1 cellular context compared by ENCODE assay signal in genomic region chr2:88250402-88250801, GRCh38.
TF ChIP-seq lines count a peak whose summit lies in the region.

No MANE protein-coding gene starts in this region.

TF ChIP-seq in K562, 482 proteins besides CTCF, POLR2A, EP300 and RAD21 (continued from another document and continues in another):
- TF ChIP-seq, protein P1, sequence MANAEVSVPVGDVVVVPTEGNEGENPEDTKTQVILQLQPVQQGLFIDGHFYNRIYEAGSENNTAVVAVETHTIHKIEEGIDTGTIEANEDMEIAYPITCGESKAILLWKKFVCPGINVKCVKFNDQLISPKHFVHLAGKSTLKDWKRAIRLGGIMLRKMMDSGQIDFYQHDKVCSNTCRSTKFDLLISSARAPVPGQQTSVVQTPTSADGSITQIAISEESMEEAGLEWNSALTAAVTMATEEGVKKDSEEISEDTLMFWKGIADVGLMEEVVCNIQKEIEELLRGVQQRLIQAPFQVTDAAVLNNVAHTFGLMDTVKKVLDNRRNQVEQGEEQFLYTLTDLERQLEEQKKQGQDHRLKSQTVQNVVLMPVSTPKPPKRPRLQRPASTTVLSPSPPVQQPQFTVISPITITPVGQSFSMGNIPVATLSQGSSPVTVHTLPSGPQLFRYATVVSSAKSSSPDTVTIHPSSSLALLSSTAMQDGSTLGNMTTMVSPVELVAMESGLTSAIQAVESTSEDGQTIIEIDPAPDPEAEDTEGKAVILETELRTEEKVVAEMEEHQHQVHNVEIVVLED (CRISPR knock-in tag; IDR thresholded peaks at IDR 0.05): no peak
- TF ChIP-seq CSDE1 (IDR thresholded peaks at IDR 0.05) (no peak), ZNF79 (CRISPR knock-in tag; IDR thresholded peaks at IDR 0.05; ENCODE audit: low read depth) (no peak), SRSF9 (IDR thresholded peaks at IDR 0.05; ENCODE audit: borderline replicate concordance, low read depth, low read length) (no peak), BRCA1 (IDR thresholded peaks at IDR 0.05) (no peak), BRCA1 (CRISPR knock-in tag; IDR thresholded peaks at IDR 0.05) (no peak), EP400 (IDR thresholded peaks at IDR 0.05) (peak; percentile 28), ZNF668 (CRISPR knock-in tag; IDR thresholded peaks at IDR 0.05) (no peak), MAFF (IDR thresholded peaks at IDR 0.05; ENCODE audit: low read length) (0 out of 2 replicates have a peak, but pooled peaks have one; percentile 9), GATAD2B (IDR thresholded peaks at IDR 0.05; ENCODE audit: borderline replicate concordance) (peak; percentile 61; the same call in 1 of the 2 replicates), RNF2 (IDR thresholded peaks at IDR 0.05) (peak; percentile 48; the same call in 1 of the 2 replicates), STAT5B (CRISPR knock-in tag; IDR thresholded peaks at IDR 0.05) (no peak), ZKSCAN8 (CRISPR knock-in tag; IDR thresholded peaks at IDR 0.05) (peak; percentile 81; the same call in 1 of the 2 replicates), SMC3 (conservative IDR thresholded peaks at IDR 0.05; ENCODE audit: insufficient read depth, low read depth, low read length) (no peak), MYC (IDR thresholded peaks at IDR 0.05; ENCODE audit: low read depth, low read length) (peak; percentile 54; the same call in 1 of the 2 replicates), MYC (CRISPR knock-in tag; IDR thresholded peaks at IDR 0.05; ENCODE audit: borderline replicate concordance, low read depth) (no peak), HLTF (IDR thresholded peaks at IDR 0.05) (no peak), NR1H2 (CRISPR knock-in tag; IDR thresholded peaks at IDR 0.05) (no peak), KDM2B (CRISPR knock-in tag; IDR thresholded peaks at IDR 0.05) (no peak), PRPF4 (IDR thresholded peaks at IDR 0.05; ENCODE audit: insufficient read depth, low read depth, low read length, poor library complexity, severe bottlenecking) (no peak), HINFP (tag; conservative IDR thresholded peaks at IDR 0.05; ENCODE audit: low read depth) (no peak), PKNOX1 (IDR thresholded peaks at IDR 0.05) (peak; percentile 98), SIN3A (IDR thresholded peaks at IDR 0.05; ENCODE audit: borderline replicate concordance in 2 of 2, control insufficient read depth in 1 of 2, low read depth in 2 of 2, low read length in 2 of 2) (no peak), ZZZ3 (IDR thresholded peaks at IDR 0.05) (no peak), RB1 (IDR thresholded peaks at IDR 0.05; ENCODE audit: low read depth) (no peak), NR3C1 (CRISPR knock-in tag; IDR thresholded peaks at IDR 0.05) (no peak), ZNF274 (IDR thresholded peaks at IDR 0.05; ENCODE audit: borderline replicate concordance, low read depth, low read length) (no peak), CGGBP1 (CRISPR knock-in tag; IDR thresholded peaks at IDR 0.05) (no peak), CBFB (CRISPR knock-in tag; IDR thresholded peaks at IDR 0.05) (no peak), ZNF146 (CRISPR knock-in tag; IDR thresholded peaks at IDR 0.05; ENCODE audit: unreplicated experiment) (no peak), SLC30A9 (CRISPR knock-in tag; IDR thresholded peaks at IDR 0.05) (no peak), MAX (CRISPR knock-in tag; IDR thresholded peaks at IDR 0.05) (no peak), YY1 (IDR thresholded peaks at IDR 0.05; ENCODE audit: borderline replicate concordance in 1 of 3, control insufficient read depth in 1 of 3, extremely low read depth in 1 of 3, insufficient read depth in 3 of 3, insufficient read length in 1 of 3, insufficient replicate concordance in 2 of 3, low read depth in 1 of 3, low read length in 2 of 3) (no peak), ZNF57 (CRISPR knock-in tag; IDR thresholded peaks at IDR 0.05) (no peak), ZEB2 (IDR thresholded peaks at IDR 0.05) (0 out of 2 replicates have a peak, but pooled peaks have one; percentile 50), ZNF644 (tag; IDR thresholded peaks at IDR 0.05; ENCODE audit: low read depth) (peak; percentile 27; the same call in 1 of the 2 replicates), ATF7 (IDR thresholded peaks at IDR 0.05) (peak; percentile 82), FOXK2 (conservative IDR thresholded peaks at IDR 0.05 in 1 of 2, IDR thresholded peaks at IDR 0.05 in 1 of 2; ENCODE audit: low read depth in 2 of 2) (peak; percentile 89 to 93), EHMT2 (IDR thresholded peaks at IDR 0.05) (no peak; the same call in 1 of the 2 replicates), EWSR1 (IDR thresholded peaks at IDR 0.05; ENCODE audit: borderline replicate concordance, low read depth, partially characterized antibody) (no peak), ZNF76 (CRISPR knock-in tag; IDR thresholded peaks at IDR 0.05; ENCODE audit: borderline replicate concordance) (no peak), ATF1 (CRISPR knock-in tag; IDR thresholded peaks at IDR 0.05) (no peak), ATF1 (tag; IDR thresholded peaks at IDR 0.05) (peak; percentile 81), DEAF1 (CRISPR knock-in tag; IDR thresholded peaks at IDR 0.05) (no peak), XRCC5 (IDR thresholded peaks at IDR 0.05; ENCODE audit: low read depth, low read length) (no peak)
- TF ChIP-seq, protein P2, sequence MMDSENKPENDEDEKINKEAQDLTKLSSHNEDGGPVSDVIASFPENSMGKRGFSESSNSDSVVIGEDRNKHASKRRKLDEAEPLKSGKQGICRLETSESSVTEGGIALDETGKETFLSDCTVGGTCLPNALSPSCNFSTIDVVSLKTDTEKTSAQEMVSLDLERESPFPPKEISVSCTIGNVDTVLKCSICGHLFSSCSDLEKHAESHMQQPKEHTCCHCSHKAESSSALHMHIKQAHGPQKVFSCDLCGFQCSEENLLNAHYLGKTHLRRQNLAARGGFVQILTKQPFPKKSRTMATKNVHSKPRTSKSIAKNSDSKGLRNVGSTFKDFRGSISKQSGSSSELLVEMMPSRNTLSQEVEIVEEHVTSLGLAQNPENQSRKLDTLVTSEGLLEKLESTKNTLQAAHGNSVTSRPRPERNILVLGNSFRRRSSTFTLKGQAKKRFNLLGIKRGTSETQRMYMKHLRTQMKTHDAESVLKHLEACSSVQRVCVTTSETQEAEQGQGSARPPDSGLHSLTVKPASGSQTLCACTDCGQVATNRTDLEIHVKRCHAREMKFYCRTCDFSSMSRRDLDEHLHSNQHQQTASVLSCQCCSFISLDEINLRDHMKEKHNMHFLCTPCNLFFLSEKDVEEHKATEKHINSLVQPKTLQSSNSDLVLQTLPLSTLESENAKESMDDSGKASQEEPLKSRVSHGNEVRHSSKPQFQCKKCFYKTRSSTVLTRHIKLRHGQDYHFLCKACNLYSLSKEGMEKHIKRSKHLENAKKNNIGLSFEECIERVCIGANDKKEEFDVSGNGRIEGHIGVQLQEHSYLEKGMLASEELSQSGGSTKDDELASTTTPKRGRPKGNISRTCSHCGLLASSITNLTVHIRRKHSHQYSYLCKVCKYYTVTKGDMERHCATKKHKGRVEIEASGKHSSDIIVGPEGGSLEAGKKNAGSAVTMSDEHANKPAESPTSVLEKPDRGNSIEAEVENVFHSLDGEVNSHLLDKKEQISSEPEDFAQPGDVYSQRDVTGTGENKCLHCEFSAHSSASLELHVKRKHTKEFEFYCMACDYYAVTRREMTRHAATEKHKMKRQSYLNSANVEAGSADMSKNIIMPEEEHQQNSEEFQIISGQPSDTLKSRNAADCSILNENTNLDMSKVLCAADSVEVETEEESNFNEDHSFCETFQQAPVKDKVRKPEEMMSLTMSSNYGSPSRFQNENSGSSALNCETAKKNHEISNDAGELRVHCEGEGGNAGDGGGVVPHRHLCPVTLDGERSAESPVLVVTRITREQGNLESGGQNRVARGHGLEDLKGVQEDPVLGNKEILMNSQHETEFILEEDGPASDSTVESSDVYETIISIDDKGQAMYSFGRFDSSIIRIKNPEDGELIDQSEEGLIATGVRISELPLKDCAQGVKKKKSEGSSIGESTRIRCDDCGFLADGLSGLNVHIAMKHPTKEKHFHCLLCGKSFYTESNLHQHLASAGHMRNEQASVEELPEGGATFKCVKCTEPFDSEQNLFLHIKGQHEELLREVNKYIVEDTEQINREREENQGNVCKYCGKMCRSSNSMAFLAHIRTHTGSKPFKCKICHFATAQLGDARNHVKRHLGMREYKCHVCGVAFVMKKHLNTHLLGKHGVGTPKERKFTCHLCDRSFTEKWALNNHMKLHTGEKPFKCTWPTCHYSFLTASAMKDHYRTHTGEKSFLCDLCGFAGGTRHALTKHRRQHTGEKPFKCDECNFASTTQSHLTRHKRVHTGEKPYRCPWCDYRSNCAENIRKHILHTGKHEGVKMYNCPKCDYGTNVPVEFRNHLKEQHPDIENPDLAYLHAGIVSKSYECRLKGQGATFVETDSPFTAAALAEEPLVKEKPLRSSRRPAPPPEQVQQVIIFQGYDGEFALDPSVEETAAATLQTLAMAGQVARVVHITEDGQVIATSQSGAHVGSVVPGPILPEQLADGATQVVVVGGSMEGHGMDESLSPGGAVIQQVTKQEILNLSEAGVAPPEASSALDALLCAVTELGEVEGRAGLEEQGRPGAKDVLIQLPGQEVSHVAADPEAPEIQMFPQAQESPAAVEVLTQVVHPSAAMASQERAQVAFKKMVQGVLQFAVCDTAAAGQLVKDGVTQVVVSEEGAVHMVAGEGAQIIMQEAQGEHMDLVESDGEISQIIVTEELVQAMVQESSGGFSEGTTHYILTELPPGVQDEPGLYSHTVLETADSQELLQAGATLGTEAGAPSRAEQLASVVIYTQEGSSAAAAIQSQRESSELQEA (IDR thresholded peaks at IDR 0.05; ENCODE audit: low read depth): no peak
- TF ChIP-seq, protein P3, sequence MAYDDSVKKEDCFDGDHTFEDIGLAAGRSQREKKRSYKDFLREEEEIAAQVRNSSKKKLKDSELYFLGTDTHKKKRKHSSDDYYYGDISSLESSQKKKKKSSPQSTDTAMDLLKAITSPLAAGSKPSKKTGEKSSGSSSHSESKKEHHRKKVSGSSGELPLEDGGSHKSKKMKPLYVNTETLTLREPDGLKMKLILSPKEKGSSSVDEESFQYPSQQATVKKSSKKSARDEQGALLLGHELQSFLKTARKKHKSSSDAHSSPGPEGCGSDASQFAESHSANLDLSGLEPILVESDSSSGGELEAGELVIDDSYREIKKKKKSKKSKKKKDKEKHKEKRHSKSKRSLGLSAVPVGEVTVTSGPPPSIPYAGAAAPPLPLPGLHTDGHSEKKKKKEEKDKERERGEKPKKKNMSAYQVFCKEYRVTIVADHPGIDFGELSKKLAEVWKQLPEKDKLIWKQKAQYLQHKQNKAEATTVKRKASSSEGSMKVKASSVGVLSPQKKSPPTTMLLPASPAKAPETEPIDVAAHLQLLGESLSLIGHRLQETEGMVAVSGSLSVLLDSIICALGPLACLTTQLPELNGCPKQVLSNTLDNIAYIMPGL (CRISPR knock-in tag; IDR thresholded peaks at IDR 0.05): no peak
- TF ChIP-seq, protein P4, sequence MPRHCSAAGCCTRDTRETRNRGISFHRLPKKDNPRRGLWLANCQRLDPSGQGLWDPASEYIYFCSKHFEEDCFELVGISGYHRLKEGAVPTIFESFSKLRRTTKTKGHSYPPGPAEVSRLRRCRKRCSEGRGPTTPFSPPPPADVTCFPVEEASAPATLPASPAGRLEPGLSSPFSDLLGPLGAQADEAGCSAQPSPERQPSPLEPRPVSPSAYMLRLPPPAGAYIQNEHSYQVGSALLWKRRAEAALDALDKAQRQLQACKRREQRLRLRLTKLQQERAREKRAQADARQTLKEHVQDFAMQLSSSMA (CRISPR knock-in tag; IDR thresholded peaks at IDR 0.05): no peak
